In the genomic region with DNA sequence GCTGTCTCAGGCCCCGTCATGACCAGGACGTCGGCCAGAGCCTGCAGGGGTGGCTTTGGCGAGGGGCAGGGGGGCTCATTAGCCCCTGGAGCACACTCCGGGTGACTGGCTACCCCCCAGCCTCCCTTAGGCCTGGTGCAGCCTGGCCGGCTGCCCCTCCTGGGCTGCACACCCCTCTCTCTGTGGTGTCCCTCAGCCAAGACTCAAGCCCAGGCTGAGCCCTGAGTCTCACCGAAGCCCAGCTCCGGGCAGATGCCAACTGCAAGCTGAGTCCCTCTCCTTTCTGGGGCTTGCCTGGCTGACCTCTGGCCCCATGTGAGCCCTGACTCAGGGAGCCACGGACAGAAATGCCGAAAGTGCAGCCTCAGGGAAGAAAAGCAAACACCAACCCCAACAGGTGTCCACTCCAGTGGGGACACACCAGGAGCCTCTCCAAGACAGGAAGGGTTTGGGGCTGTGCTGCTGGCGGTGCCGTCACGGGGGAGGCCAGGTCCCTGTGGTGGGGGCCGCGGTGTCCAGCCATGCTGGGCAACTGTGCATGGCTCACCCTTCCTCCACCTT, we compare ENCODE assay signal across 25 cellular contexts. TPM values are rescaled to one million over a fixed set of nuclear protein-coding genes. Genes with fewer than 3 reads are reported as not detected.
"Had no signal": no experiment of that assay in that cellular context is flagged by ENCODE, and none has a peak within 500 bp of the region (broad histone marks: within the 10 kb centered on the region; RNA-seq: fewer than 3 reads in every experiment).

No MANE protein-coding gene starts in this region.

- H3K4me1 ChIP-seq: adrenal gland, parathyroid adenoma had no signal

- DNase-seq: activated CD4-positive, alpha-beta T cell treated with anti-CD3 and anti-CD28 coated beads for 36 hours; activated CD4-positive, CD25-positive, alpha-beta regulatory T cell; activated effector memory CD4-positive, alpha-beta T cell treated with Interleukin-2 at 50 U/mL for 16 hours; activated naive CD4-positive, alpha-beta T cell treated with Interleukin-2 at 50 U/mL for 16 hours; activated T-cell treated with anti-CD3 and anti-CD28 coated beads for 4 hours; effector memory CD4-positive, alpha-beta T cell; hypothalamus; immature natural killer cell; mammary epithelial cell; naive thymus-derived CD4-positive, alpha-beta T cell; nucleus accumbens; stimulated activated CD4-positive, alpha-beta T cell treated with anti-CD3 and anti-CD28 coated beads, Interleukin-12 subunit alpha, Interleukin-12 subunit beta, amount 100 ng/mL, for 4 hours; stimulated activated CD4-positive, alpha-beta T cell treated with anti-CD3 and anti-CD28 coated beads, Interleukin-4, amount 100 ng/mL, for 24 hours; T-helper 1 cell had no signal

- H3K36me3 ChIP-seq: adrenal gland, ascending aorta, cardiac muscle cell, gastroesophageal sphincter, upper lobe of left lung had no signal

- H3K4me3 ChIP-seq: adrenal gland, ascending aorta, cardiac muscle cell, coronary artery, dorsolateral prefrontal cortex, gastroesophageal sphincter, psoas muscle, upper lobe of left lung had no signal

- H3K27ac ChIP-seq: adrenal gland, ascending aorta, cardiac muscle cell, coronary artery, gastroesophageal sphincter, parathyroid adenoma, psoas muscle had no signal

- ATAC-seq: activated CD4-positive, alpha-beta T cell treated with anti-CD3 and anti-CD28 coated beads for 36 hours; gastroesophageal sphincter; left lobe of liver; naive thymus-derived CD4-positive, alpha-beta T cell; psoas muscle; stimulated activated effector memory CD8-positive, alpha-beta T cell treated with anti-CD3 and anti-CD28 coated beads, Interleukin-12 subunit alpha, Interleukin-12 subunit beta, amount 100 ng/mL, for 72 hours had no signal

- H3K27me3 ChIP-seq: ascending aorta, cardiac muscle cell had no signal

- H3K9me3 ChIP-seq: adrenal gland, ascending aorta, gastroesophageal sphincter, psoas muscle, upper lobe of left lung had no signal

RNA-seq across cellular contexts. Expression of a gene that starts 10.6 kb away (rescaled TPM):
- polyA plus RNA-seq: immature natural killer cell; naive thymus-derived CD4-positive, alpha-beta T cell had no signal
